ENCODE assay signal across 8 cellular contexts in the genomic region with DNA sequence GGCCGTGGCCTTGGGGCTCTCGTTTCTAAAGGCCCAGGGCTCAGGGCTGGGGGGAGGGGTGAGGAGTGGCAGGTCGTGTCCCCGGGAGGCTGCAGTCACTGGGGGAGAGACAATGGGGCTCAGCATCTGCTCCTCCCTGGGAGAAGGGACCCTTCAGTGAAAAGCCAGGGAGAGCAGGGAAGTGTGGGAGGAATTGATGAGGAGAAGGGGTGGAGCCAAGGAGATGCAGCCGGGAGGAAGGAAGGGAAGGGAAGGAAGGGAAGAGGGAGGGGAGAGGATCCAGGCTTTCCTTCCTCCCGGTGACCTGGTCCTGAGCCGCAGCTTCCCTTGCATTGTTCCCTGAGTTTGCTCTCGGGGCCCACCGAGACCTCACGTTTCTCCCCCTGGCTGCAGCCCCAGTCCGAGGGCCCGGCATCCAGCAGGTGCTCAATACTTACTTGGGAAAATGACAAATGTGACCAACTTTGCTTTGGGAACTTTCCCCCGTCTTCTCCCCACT. TPM values are rescaled to one million over a fixed set of nuclear protein-coding genes. Genes with fewer than 3 reads are reported as not detected.
A peak's percentile ranks its signal among the peaks of the same experiment; 100 is the strongest.
DNase-seq lines count a peak whose midpoint lies in the region; ATAC-seq and TF ChIP-seq lines count a peak whose summit lies in the region.

No MANE protein-coding gene starts in this region.

- no peak overlapping the region for H3K4me3 ChIP-seq in liver (ENCODE audit: low read depth in 1 of 3, low read length in 3 of 3)
- peak overlapping the region; percentile 67 for H3K4me3 ChIP-seq in upper lobe of right lung

- H3K36me3 Mint-ChIP-seq in activated CD8-positive, alpha-beta memory T cell treated with anti-CD3 and anti-CD28 coated beads, Interleukin-2, amount 10 ng/mL, durations not matched to agents 7 days and 5 days: peaks cover 4% of the 10 kb centered on the region
- peaks cover 42% of the 10 kb centered on the region for H3K36me3 Mint-ChIP-seq in dendritic cell treated with granulocyte-macrophage colony-stimulating factor and Interleukin-4, amounts not matched to agents 40 ng/mL and 50 ng/mL, for 4 days (ENCODE audit: low read depth)

- H3K9ac ChIP-seq in liver (ENCODE audit: low read depth in 1 of 2, low read length in 2 of 2): no peak overlapping the region

- intact Hi-C loops in dendritic cell treated with granulocyte-macrophage colony-stimulating factor and Interleukin-4, amounts not matched to agents 40 ng/mL and 50 ng/mL, for 4 days (cut with micrococcal nuclease): loop anchor here (5.0 kb wide), 2 partner anchors 38 to 107 kb away; a partner anchor contains a TSS
- intact Hi-C loops in upper lobe of right lung (cut with DNase I): no loop called here

- H3K4me3 Mint-ChIP-seq in activated CD8-positive, alpha-beta memory T cell treated with anti-CD3 and anti-CD28 coated beads, Interleukin-2, amount 10 ng/mL, durations not matched to agents 7 days and 5 days: no peak overlapping the region
- H3K4me3 Mint-ChIP-seq in dendritic cell treated with granulocyte-macrophage colony-stimulating factor and Interleukin-4, amounts not matched to agents 40 ng/mL and 50 ng/mL, for 4 days: peak overlapping the region; percentile 41

- no peaks in the 10 kb centered on the region for H3K9me3 Mint-ChIP-seq in activated CD8-positive, alpha-beta memory T cell treated with anti-CD3 and anti-CD28 coated beads, Interleukin-2, amount 10 ng/mL, durations not matched to agents 7 days and 5 days (ENCODE audit: low read depth)
- H3K9me3 Mint-ChIP-seq in dendritic cell treated with granulocyte-macrophage colony-stimulating factor and Interleukin-4, amounts not matched to agents 40 ng/mL and 50 ng/mL, for 4 days: no peaks in the 10 kb centered on the region

- CTCF ChIA-PET in activated CD8-positive, alpha-beta memory T cell treated with anti-CD3 and anti-CD28 coated beads, Interleukin-2, amount 10 ng/mL, durations not matched to agents 7 days and 5 days (lab: Charles Lee): interaction anchor here (0.9 to 1.3 kb wide), 2 partner anchors 70 to 101 kb away, joined by 3 to 4 read pairs; no protein-coding TSS in a partner anchor

- peaks cover 23% of the 10 kb centered on the region for H3K4me1 Mint-ChIP-seq in activated CD8-positive, alpha-beta memory T cell treated with anti-CD3 and anti-CD28 coated beads, Interleukin-2, amount 10 ng/mL, durations not matched to agents 7 days and 5 days
- peaks cover 57% of the 10 kb centered on the region for H3K4me1 Mint-ChIP-seq in dendritic cell treated with granulocyte-macrophage colony-stimulating factor and Interleukin-4, amounts not matched to agents 40 ng/mL and 50 ng/mL, for 4 days (ENCODE audit: low read depth)

- H3K36me3 ChIP-seq in liver (ENCODE audit: control insufficient read depth in 4 of 4, insufficient read depth in 3 of 4, low read depth in 1 of 4, low read length in 3 of 4) (no peaks in the 10 kb centered on the region), upper lobe of right lung (no peaks in the 10 kb centered on the region)

- ATAC-seq in activated CD8-positive, alpha-beta memory T cell treated with anti-CD3 and anti-CD28 coated beads, Interleukin-2, amount 10 ng/mL, durations not matched to agents 7 days and 5 days: no peak
- peak; percentile 40 for ATAC-seq in upper lobe of right lung

- TF ChIP-seq CTCF in liver (IDR thresholded peaks at IDR 0.05; ENCODE audit: low read depth, low read length, missing input control): no peak
- TF ChIP-seq CTCF in upper lobe of right lung (IDR thresholded peaks at IDR 0.05): no peak

- peak overlapping the region; percentile 31 to 60 for H3K27ac ChIP-seq in liver (ENCODE audit: low read depth in 1 of 2, low read length in 2 of 2)
- peak overlapping the region; percentile 89 for H3K27ac ChIP-seq in upper lobe of right lung

- 63% methylated on average over 13 of the region's 13 CpGs for WGBS in liver

- DNase-seq in activated CD8-positive, alpha-beta memory T cell treated with anti-CD3 and anti-CD28 coated beads, Interleukin-2, amount 10 ng/mL, durations not matched to agents 7 days and 5 days: no peak
- DNase-seq in activated CD8-positive, alpha-beta memory T cell treated with anti-CD3 and anti-CD28 coated beads for 24 hours: no peak
- DNase-seq in upper lobe of right lung (peak; percentile 77), NCI-H1436 treated with DMSO at 0.1 percent for 48 hours (lab: John Stamatoyannopoulos, UW) (no peak), DMS153 (lab: John Stamatoyannopoulos, UW) (no peak)
- DNase-seq in central memory CD4-positive, alpha-beta T cell: no peak

- peaks cover 8% of the 10 kb centered on the region for H3K27me3 Mint-ChIP-seq in activated CD8-positive, alpha-beta memory T cell treated with anti-CD3 and anti-CD28 coated beads, Interleukin-2, amount 10 ng/mL, durations not matched to agents 7 days and 5 days
- no peaks in the 10 kb centered on the region for H3K27me3 Mint-ChIP-seq in dendritic cell treated with granulocyte-macrophage colony-stimulating factor and Interleukin-4, amounts not matched to agents 40 ng/mL and 50 ng/mL, for 4 days

- TF ChIP-seq RAD21 in liver (IDR thresholded peaks at IDR 0.05): no peak

- peak overlapping the region; percentile 52 for H3K27ac Mint-ChIP-seq in activated CD8-positive, alpha-beta memory T cell treated with anti-CD3 and anti-CD28 coated beads, Interleukin-2, amount 10 ng/mL, durations not matched to agents 7 days and 5 days
- peak overlapping the region; percentile 97 for H3K27ac Mint-ChIP-seq in dendritic cell treated with granulocyte-macrophage colony-stimulating factor and Interleukin-4, amounts not matched to agents 40 ng/mL and 50 ng/mL, for 4 days

- H3K4me1 ChIP-seq in liver (ENCODE audit: control insufficient read depth in 4 of 4, insufficient read depth in 4 of 4, low read length in 3 of 4) (peaks cover 3 to 12% (median 7%) of the 10 kb centered on the region in 4 donors), upper lobe of right lung (peaks cover 27% of the 10 kb centered on the region)

- H3K27me3 ChIP-seq in liver (ENCODE audit: control insufficient read depth in 4 of 4, insufficient read depth in 4 of 4, low read length in 3 of 4) (no peaks in the 10 kb centered on the region), upper lobe of right lung (no peaks in the 10 kb centered on the region)

- H3K9me3 ChIP-seq in liver (ENCODE audit: control insufficient read depth in 4 of 4, low read length in 3 of 4) (no peaks in the 10 kb centered on the region), upper lobe of right lung (no peaks in the 10 kb centered on the region)

TF ChIP-seq in liver, 16 proteins besides CTCF, POLR2A, EP300 and RAD21:
- peak; percentile 58 for TF ChIP-seq NR2F2 (IDR thresholded peaks at IDR 0.05)
- TF ChIP-seq TAF1 (conservative IDR thresholded peaks at IDR 0.05): no peak
- TF ChIP-seq EGR1 (IDR thresholded peaks at IDR 0.05; ENCODE audit: low read depth in 2 of 2): no peak
- no peak for TF ChIP-seq SP1 (IDR thresholded peaks at IDR 0.05)
- no peak for TF ChIP-seq RXRA (IDR thresholded peaks at IDR 0.05)
- no peak for TF ChIP-seq FOXA1 (IDR thresholded peaks at IDR 0.05)
- TF ChIP-seq FOXA2 (IDR thresholded peaks at IDR 0.05): no peak
- TF ChIP-seq, protein P1, sequence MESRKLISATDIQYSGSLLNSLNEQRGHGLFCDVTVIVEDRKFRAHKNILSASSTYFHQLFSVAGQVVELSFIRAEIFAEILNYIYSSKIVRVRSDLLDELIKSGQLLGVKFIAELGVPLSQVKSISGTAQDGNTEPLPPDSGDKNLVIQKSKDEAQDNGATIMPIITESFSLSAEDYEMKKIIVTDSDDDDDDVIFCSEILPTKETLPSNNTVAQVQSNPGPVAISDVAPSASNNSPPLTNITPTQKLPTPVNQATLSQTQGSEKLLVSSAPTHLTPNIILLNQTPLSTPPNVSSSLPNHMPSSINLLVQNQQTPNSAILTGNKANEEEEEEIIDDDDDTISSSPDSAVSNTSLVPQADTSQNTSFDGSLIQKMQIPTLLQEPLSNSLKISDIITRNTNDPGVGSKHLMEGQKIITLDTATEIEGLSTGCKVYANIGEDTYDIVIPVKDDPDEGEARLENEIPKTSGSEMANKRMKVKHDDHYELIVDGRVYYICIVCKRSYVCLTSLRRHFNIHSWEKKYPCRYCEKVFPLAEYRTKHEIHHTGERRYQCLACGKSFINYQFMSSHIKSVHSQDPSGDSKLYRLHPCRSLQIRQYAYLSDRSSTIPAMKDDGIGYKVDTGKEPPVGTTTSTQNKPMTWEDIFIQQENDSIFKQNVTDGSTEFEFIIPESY (IDR thresholded peaks at IDR 0.05): no peak

RNA-seq across cellular contexts. Expression of a gene that starts 1.4 kb away (rescaled TPM):
- 10 to 100 TPM; 14.1 to 16.6 TPM for total RNA-seq in activated CD8-positive, alpha-beta memory T cell treated with anti-CD3 and anti-CD28 coated beads, Interleukin-2, amount 10 ng/mL, durations not matched to agents 7 days and 5 days
- total RNA-seq in liver (10 to 100 TPM in 1 of 2 donors, 1 to 10 TPM in 1; 5.4 to 15.3 TPM), upper lobe of right lung (47.9 TPM)
- polyA plus RNA-seq in liver: 1 to 10 TPM; 1.9 to 5.3 TPM
